10 cellular contexts compared by ENCODE assay signal in the genomic region with DNA sequence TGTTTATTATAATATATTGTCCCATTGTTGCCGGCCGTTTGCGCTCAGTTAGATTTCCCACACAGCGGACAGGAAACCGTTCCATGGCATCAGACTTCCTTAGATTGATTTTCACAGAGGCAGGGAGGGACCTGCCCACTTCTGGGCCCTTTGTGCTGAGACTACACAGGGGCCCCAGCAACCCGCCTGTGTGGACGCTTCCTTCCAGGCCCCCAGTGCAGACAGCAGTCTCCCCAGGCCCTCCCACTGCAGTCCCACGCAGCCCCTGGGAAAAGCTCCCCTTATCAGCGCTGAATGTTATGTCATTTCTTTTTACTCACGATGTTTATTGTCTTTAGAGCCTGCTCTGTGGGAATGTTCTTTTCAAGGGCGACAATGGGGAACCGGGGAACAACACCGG.
A peak's percentile ranks its signal among the peaks of the same experiment; 100 is the strongest.
DNase-seq lines count a peak whose midpoint lies in the region; ATAC-seq and TF ChIP-seq lines count a peak whose summit lies in the region.
"Had no signal": no experiment of that assay in that cellular context is flagged by ENCODE, and none has a peak within 500 bp of the region (broad histone marks: within the 10 kb centered on the region; RNA-seq: fewer than 3 reads in every experiment).

No MANE protein-coding gene starts in this region.

- TF ChIP-seq CTCF in Calu3 (IDR thresholded peaks at IDR 0.05; ENCODE audit: unreplicated experiment) = no peak

- peak overlapping the region; percentile 50 for H3K4me3 Mint-ChIP-seq in Calu3 (ENCODE audit: low read depth, unreplicated experiment)
- H3K4me3 Mint-ChIP-seq: activated CD8-positive, alpha-beta T cell treated with anti-CD3 and anti-CD28 coated beads, Interleukin-2, amount 10 ng/mL, durations not matched to agents 7 days and 5 days had no signal

- DNase-seq in Calu3 (no peak), astrocyte of the hippocampus (ENCODE audit: low read depth, low spot score) (peak; percentile 72), left ventricle myocardium superior (peak; percentile 62), non-pigmented ciliary epithelial cell (ENCODE audit: low read depth) (peak; percentile 32), hippocampal formation (lab: John Stamatoyannopoulos, UW) (no peak), T-helper 2 cell (no peak)
- DNase-seq: activated CD8-positive, alpha-beta T cell treated with anti-CD3 and anti-CD28 coated beads, Interleukin-2, amount 10 ng/mL, durations not matched to agents 7 days and 5 days; stimulated activated CD4-positive, alpha-beta T cell treated with anti-CD3 and anti-CD28 coated beads, Interleukin-4, amount 100 ng/mL, for 24 hours had no signal

- no peak overlapping the region for H3K27ac Mint-ChIP-seq in Calu3 (ENCODE audit: unreplicated experiment)
- H3K27ac Mint-ChIP-seq: activated CD8-positive, alpha-beta T cell treated with anti-CD3 and anti-CD28 coated beads, Interleukin-2, amount 10 ng/mL, durations not matched to agents 7 days and 5 days had no signal

- no peaks in the 10 kb centered on the region for H3K9me3 Mint-ChIP-seq in Calu3 (ENCODE audit: low read depth, unreplicated experiment)

- BruUV-seq in Calu3 (replicated peaks; lab: Mats Ljungman, UMichigan) = no TSS peak

- ATAC-seq in left ventricle myocardium superior (peak; percentile 69), HG03469 (IDR thresholded peaks at IDR 0.05; ENCODE audit: unreplicated experiment) (no peak), GM18873 (IDR thresholded peaks at IDR 0.05; ENCODE audit: low FRiP score, unreplicated experiment) (no peak)
- ATAC-seq: activated CD8-positive, alpha-beta T cell treated with anti-CD3 and anti-CD28 coated beads, Interleukin-2, amount 10 ng/mL, durations not matched to agents 7 days and 5 days had no signal

- CTCF ChIA-PET in Calu3 (lab: Charles Lee) = no interaction called here

- no peaks in the 10 kb centered on the region for H3K4me1 Mint-ChIP-seq in Calu3 (ENCODE audit: low read depth, unreplicated experiment)

- intact Hi-C loops in Calu3 (cut with micrococcal nuclease; ENCODE audit: unreplicated experiment) (loop anchor here (5.0 to 10.0 kb wide), 2 partner anchors 203 to 375 kb away; no protein-coding TSS in a partner anchor), left ventricle myocardium superior (cut with micrococcal nuclease) (loop anchor here (2.0 to 10.0 kb wide), 3 partner anchors 205 to 375 kb away; no protein-coding TSS in a partner anchor)

- no peaks in the 10 kb centered on the region for H3K27me3 Mint-ChIP-seq in Calu3 (ENCODE audit: unreplicated experiment)

- no peaks in the 10 kb centered on the region for H3K36me3 Mint-ChIP-seq in Calu3 (ENCODE audit: insufficient read depth, unreplicated experiment)

Comparison
In these comparisons a context has a peak if more than half of its experiments do, and no peak if none do; other contexts are left out.
1. DNase-seq: peak in astrocyte of the hippocampus (single experiment), left ventricle myocardium superior (single experiment) and non-pigmented ciliary epithelial cell (single experiment); none in Calu3 (single experiment), hippocampal formation (0 of 2) and T-helper 2 cell (0 of 5).